In genomic region chr22:46638601-46639431, GRCh38 we compare ENCODE assay signal across 1 cellular context.
TF ChIP-seq lines count a peak whose summit lies in the region.

No MANE protein-coding gene starts in this region.

TF ChIP-seq in HepG2, 621 proteins besides CTCF, POLR2A, EP300 and RAD21 (continued from another document and continues in another):
- no peak for TF ChIP-seq TRIM22 (IDR thresholded peaks at IDR 0.05)
- TF ChIP-seq SAFB2 (CRISPR knock-in tag; IDR thresholded peaks at IDR 0.05; ENCODE audit: borderline replicate concordance, low read depth) = no peak
- TF ChIP-seq LBX2 (CRISPR knock-in tag; IDR thresholded peaks at IDR 0.05; ENCODE audit: borderline replicate concordance) = no peak
- TF ChIP-seq ZFP91 (CRISPR knock-in tag; IDR thresholded peaks at IDR 0.05; ENCODE audit: borderline replicate concordance) = peak; percentile 39
- TF ChIP-seq KMT2B (CRISPR knock-in tag; IDR thresholded peaks at IDR 0.05) = no peak; the same call in 1 of the 2 replicates
- TF ChIP-seq MAZ (IDR thresholded peaks at IDR 0.05; ENCODE audit: borderline replicate concordance, low read depth, low read length) = peak; percentile 66; the same call in 1 of the 2 replicates
- TF ChIP-seq MAZ (CRISPR knock-in tag; IDR thresholded peaks at IDR 0.05; ENCODE audit: low read depth) = 0 out of 2 replicates have a peak, but pooled peaks have one; percentile 38
- TF ChIP-seq GABPA (IDR thresholded peaks at IDR 0.05; ENCODE audit: low read depth, low read length) = no peak
- TF ChIP-seq GABPA (CRISPR knock-in tag; IDR thresholded peaks at IDR 0.05; ENCODE audit: low read depth) = no peak
- TF ChIP-seq USF2 (IDR thresholded peaks at IDR 0.05; ENCODE audit: low read depth, low read length) = no peak
- TF ChIP-seq USF2 (CRISPR knock-in tag; IDR thresholded peaks at IDR 0.05; ENCODE audit: borderline replicate concordance) = no peak
- no peak for TF ChIP-seq IRF1 (CRISPR knock-in tag; IDR thresholded peaks at IDR 0.05; ENCODE audit: low read depth)
- peak; percentile 86; the same call in 1 of the 2 replicates for TF ChIP-seq ZBTB20 (CRISPR knock-in tag; IDR thresholded peaks at IDR 0.05; ENCODE audit: borderline replicate concordance, low read depth)
- no peak for TF ChIP-seq KLF12 (CRISPR knock-in tag; IDR thresholded peaks at IDR 0.05; ENCODE audit: borderline replicate concordance)
- peak; percentile 62; the same call in 1 of the 2 replicates for TF ChIP-seq ZNF331 (CRISPR knock-in tag; IDR thresholded peaks at IDR 0.05)
- TF ChIP-seq MYC (CRISPR knock-in tag; IDR thresholded peaks at IDR 0.05; ENCODE audit: borderline replicate concordance) = peak; percentile 55
- 0 out of 2 replicates have a peak, but pooled peaks have one; percentile 72 for TF ChIP-seq SOX13 (IDR thresholded peaks at IDR 0.05)
- TF ChIP-seq SOX13 (CRISPR knock-in tag; conservative IDR thresholded peaks at IDR 0.05 in 1 of 2, IDR thresholded peaks at IDR 0.05 in 1 of 2) = peak in 1 of 2 experiments; percentile 77; a peak in 2 of 4 replicates
- 0 out of 2 replicates have a peak, but pooled peaks have one; percentile 40 for TF ChIP-seq ZNF639 (CRISPR knock-in tag; conservative IDR thresholded peaks at IDR 0.05)
- TF ChIP-seq DMTF1 (CRISPR knock-in tag; IDR thresholded peaks at IDR 0.05) = no peak
- peak; percentile 59; the same call in 1 of the 2 replicates for TF ChIP-seq AHDC1 (CRISPR knock-in tag; IDR thresholded peaks at IDR 0.05; ENCODE audit: borderline replicate concordance)
- TF ChIP-seq PAXIP1 (CRISPR knock-in tag; conservative IDR thresholded peaks at IDR 0.05) = peak; percentile 89
- TF ChIP-seq ZNF572 (CRISPR knock-in tag; IDR thresholded peaks at IDR 0.05) = peak; percentile 90; the same call in 1 of the 2 replicates
- TF ChIP-seq FIP1L1 (IDR thresholded peaks at IDR 0.05; ENCODE audit: borderline replicate concordance, insufficient read depth, low read depth, low read length) = no peak
- TF ChIP-seq AGO2 (optimal IDR thresholded peaks at IDR 0.05; ENCODE audit: low read depth, low read length) = no peak
- TF ChIP-seq MLXIP (CRISPR knock-in tag; IDR thresholded peaks at IDR 0.05; ENCODE audit: borderline replicate concordance) = no peak
